11 cellular contexts compared by ENCODE assay signal in the genomic region with DNA sequence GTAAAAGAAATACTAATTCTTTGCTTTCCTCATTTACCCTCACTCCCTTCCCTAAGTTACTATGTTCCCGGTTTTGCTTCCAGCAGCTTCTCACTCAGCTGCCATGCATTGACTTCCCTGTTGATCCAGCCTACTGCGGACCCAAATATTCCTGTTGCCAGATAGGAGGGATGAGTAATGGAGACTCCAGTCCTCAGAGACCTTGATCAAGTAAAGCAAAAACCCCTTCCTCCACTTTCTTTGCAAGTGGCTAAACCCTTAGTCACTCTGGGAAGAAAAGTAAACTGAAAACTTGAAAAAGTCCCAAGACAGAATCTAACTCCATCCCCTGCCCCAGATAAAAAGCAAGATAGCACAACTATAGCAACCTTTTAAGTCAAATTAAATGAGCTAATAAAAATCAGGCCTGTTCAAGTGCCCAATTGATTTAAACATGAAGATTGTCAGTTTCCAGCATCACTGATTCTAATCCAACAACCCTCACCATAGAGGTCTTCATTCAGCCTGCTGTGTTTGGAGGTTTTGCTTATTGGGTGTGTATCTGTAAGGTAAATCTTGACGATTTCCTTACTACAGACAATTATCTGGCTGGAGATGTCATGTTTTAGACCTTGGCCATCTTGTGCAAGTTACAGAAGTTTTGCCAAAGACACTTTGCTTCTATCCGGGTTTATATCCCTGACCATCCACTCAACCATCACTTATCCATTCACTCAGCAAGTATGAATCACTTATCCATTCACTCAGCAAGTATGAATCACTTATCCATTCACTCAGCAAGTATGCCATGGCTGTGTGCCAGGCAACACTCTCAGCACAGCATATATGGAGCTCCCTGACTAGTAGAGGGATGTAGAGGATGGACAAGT. TPM values are rescaled to one million over a fixed set of nuclear protein-coding genes. Genes with fewer than 3 reads are reported as not detected.
DNase-seq lines count a peak whose midpoint lies in the region; ATAC-seq and TF ChIP-seq lines count a peak whose summit lies in the region.
"Had no signal": no experiment of that assay in that cellular context is flagged by ENCODE, and none has a peak within 500 bp of the region (broad histone marks: within the 10 kb centered on the region; RNA-seq: fewer than 3 reads in every experiment).

No MANE protein-coding gene starts in this region.

- no peaks in the 10 kb centered on the region for H3K4me1 Mint-ChIP-seq in activated naive CD4-positive, alpha-beta T cell treated with anti-CD3 and anti-CD28 coated beads for 36 hours (ENCODE audit: low read depth)
- H3K4me1 Mint-ChIP-seq: central memory CD8-positive, alpha-beta T cell had no signal

- H3K27ac ChIP-seq in tibial artery: no peak overlapping the region
- H3K27ac ChIP-seq: right lobe of liver had no signal

- ATAC-seq in SK-N-SH treated with all-trans-retinoic acid at 6 μM for 48 hours: peak; percentile 96
- no peak for ATAC-seq in GM18907 (IDR thresholded peaks at IDR 0.05; ENCODE audit: unreplicated experiment)
- no peak for ATAC-seq in GM19324 (IDR thresholded peaks at IDR 0.05; ENCODE audit: low FRiP score, unreplicated experiment)
- no peak for ATAC-seq in HG03571 (IDR thresholded peaks at IDR 0.05; ENCODE audit: unreplicated experiment)

- H3K36me3 ChIP-seq in tibial artery: no peaks in the 10 kb centered on the region
- H3K36me3 ChIP-seq: right lobe of liver had no signal

- no peak for TF ChIP-seq CTCF in tibial artery (IDR thresholded peaks at IDR 0.05)

- intact Hi-C loops in activated naive CD4-positive, alpha-beta T cell treated with anti-CD3 and anti-CD28 coated beads for 36 hours (cut with micrococcal nuclease): no loop called here
- intact Hi-C loops in tibial artery (cut with DNase I; ENCODE audit: low total_unique reads): no loop called here

- H3K4me3 Mint-ChIP-seq in activated naive CD4-positive, alpha-beta T cell treated with anti-CD3 and anti-CD28 coated beads for 36 hours: no peak overlapping the region
- H3K4me3 Mint-ChIP-seq: central memory CD8-positive, alpha-beta T cell had no signal

- DNase-seq in activated naive CD4-positive, alpha-beta T cell treated with anti-CD3 and anti-CD28 coated beads for 36 hours: peak; percentile 23
- DNase-seq in activated naive CD4-positive, alpha-beta T cell treated with Interleukin-2 at 50 U/mL for 16 hours: no peak
- DNase-seq in glomerular visceral epithelial cell (ENCODE audit: extremely low spot score) (peak; percentile 96), tibial artery (peak; percentile 84 to 86)
- DNase-seq: COR-L47 had no signal

- H3K36me3 Mint-ChIP-seq in activated naive CD4-positive, alpha-beta T cell treated with anti-CD3 and anti-CD28 coated beads for 36 hours (ENCODE audit: low read depth): no peaks in the 10 kb centered on the region

- no peak overlapping the region for H3K27ac Mint-ChIP-seq in activated naive CD4-positive, alpha-beta T cell treated with anti-CD3 and anti-CD28 coated beads for 36 hours

- H3K27me3 Mint-ChIP-seq in activated naive CD4-positive, alpha-beta T cell treated with anti-CD3 and anti-CD28 coated beads for 36 hours (ENCODE audit: low read depth): peaks cover 2% of the 10 kb centered on the region

- peaks cover 2% of the 10 kb centered on the region for H3K9me3 Mint-ChIP-seq in activated naive CD4-positive, alpha-beta T cell treated with anti-CD3 and anti-CD28 coated beads for 36 hours
- H3K9me3 Mint-ChIP-seq: central memory CD8-positive, alpha-beta T cell had no signal

- H3K27me3 ChIP-seq in tibial artery: no peaks in the 10 kb centered on the region
- H3K27me3 ChIP-seq: right lobe of liver had no signal

- peaks cover 0 to 7% (median 2%) of the 10 kb centered on the region in 4 donors for H3K4me1 ChIP-seq in tibial artery
- H3K4me1 ChIP-seq: right lobe of liver had no signal

- CTCF ChIA-PET in activated naive CD4-positive, alpha-beta T cell treated with anti-CD3 and anti-CD28 coated beads for 36 hours (lab: Charles Lee): interaction anchor here (2.1 kb wide), 1 partner anchor 38 kb away, joined by 9 read pairs; no protein-coding TSS in a partner anchor

- no peaks in the 10 kb centered on the region for H3K9me3 ChIP-seq in tibial artery
- H3K9me3 ChIP-seq: right lobe of liver had no signal

- H3K4me3 ChIP-seq in tibial artery: no peak overlapping the region
- H3K4me3 ChIP-seq: right lobe of liver had no signal

TF ChIP-seq in SK-N-SH treated with all-trans-retinoic acid at 6 μM for 48 hours, 23 proteins besides CTCF, POLR2A, EP300 and RAD21 (continues in another document):
- TF ChIP-seq ZNF565 (CRISPR knock-in tag; conservative IDR thresholded peaks at IDR 0.05; ENCODE audit: low read depth) (no peak), ZNF70 (CRISPR knock-in tag; IDR thresholded peaks at IDR 0.05) (no peak), ESRRG (CRISPR knock-in tag; IDR thresholded peaks at IDR 0.05) (no peak), TCF4 (CRISPR knock-in tag; IDR thresholded peaks at IDR 0.05; ENCODE audit: borderline replicate concordance) (no peak), SNAI2 (CRISPR knock-in tag; IDR thresholded peaks at IDR 0.05) (no peak), GLIS3 (CRISPR knock-in tag; IDR thresholded peaks at IDR 0.05) (no peak), PPARA (CRISPR knock-in tag; IDR thresholded peaks at IDR 0.05; ENCODE audit: borderline replicate concordance) (no peak), RARB (CRISPR knock-in tag; IDR thresholded peaks at IDR 0.05) (no peak), CSDC2 (CRISPR knock-in tag; IDR thresholded peaks at IDR 0.05) (peak; percentile 22; the same call in 1 of the 2 replicates), BACH2 (CRISPR knock-in tag; IDR thresholded peaks at IDR 0.05; ENCODE audit: borderline replicate concordance) (no peak), ISL1 (CRISPR knock-in tag; IDR thresholded peaks at IDR 0.05) (peak; percentile 91), OSR1 (CRISPR knock-in tag; IDR thresholded peaks at IDR 0.05) (no peak), ZFP3 (CRISPR knock-in tag; IDR thresholded peaks at IDR 0.05) (peak; percentile 32; the same call in 1 of the 2 replicates)
- TF ChIP-seq, protein P1, sequence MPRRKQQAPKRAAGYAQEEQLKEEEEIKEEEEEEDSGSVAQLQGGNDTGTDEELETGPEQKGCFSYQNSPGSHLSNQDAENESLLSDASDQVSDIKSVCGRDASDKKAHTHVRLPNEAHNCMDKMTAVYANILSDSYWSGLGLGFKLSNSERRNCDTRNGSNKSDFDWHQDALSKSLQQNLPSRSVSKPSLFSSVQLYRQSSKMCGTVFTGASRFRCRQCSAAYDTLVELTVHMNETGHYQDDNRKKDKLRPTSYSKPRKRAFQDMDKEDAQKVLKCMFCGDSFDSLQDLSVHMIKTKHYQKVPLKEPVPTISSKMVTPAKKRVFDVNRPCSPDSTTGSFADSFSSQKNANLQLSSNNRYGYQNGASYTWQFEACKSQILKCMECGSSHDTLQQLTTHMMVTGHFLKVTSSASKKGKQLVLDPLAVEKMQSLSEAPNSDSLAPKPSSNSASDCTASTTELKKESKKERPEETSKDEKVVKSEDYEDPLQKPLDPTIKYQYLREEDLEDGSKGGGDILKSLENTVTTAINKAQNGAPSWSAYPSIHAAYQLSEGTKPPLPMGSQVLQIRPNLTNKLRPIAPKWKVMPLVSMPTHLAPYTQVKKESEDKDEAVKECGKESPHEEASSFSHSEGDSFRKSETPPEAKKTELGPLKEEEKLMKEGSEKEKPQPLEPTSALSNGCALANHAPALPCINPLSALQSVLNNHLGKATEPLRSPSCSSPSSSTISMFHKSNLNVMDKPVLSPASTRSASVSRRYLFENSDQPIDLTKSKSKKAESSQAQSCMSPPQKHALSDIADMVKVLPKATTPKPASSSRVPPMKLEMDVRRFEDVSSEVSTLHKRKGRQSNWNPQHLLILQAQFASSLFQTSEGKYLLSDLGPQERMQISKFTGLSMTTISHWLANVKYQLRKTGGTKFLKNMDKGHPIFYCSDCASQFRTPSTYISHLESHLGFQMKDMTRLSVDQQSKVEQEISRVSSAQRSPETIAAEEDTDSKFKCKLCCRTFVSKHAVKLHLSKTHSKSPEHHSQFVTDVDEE (CRISPR knock-in tag; IDR thresholded peaks at IDR 0.05): no peak
- TF ChIP-seq, protein P2, sequence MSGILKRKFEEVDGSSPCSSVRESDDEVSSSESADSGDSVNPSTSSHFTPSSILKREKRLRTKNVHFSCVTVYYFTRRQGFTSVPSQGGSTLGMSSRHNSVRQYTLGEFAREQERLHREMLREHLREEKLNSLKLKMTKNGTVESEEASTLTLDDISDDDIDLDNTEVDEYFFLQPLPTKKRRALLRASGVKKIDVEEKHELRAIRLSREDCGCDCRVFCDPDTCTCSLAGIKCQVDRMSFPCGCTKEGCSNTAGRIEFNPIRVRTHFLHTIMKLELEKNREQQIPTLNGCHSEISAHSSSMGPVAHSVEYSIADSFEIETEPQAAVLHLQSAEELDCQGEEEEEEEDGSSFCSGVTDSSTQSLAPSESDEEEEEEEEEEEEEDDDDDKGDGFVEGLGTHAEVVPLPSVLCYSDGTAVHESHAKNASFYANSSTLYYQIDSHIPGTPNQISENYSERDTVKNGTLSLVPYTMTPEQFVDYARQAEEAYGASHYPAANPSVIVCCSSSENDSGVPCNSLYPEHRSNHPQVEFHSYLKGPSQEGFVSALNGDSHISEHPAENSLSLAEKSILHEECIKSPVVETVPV (CRISPR knock-in tag; IDR thresholded peaks at IDR 0.05): no peak
- TF ChIP-seq, protein P3, sequence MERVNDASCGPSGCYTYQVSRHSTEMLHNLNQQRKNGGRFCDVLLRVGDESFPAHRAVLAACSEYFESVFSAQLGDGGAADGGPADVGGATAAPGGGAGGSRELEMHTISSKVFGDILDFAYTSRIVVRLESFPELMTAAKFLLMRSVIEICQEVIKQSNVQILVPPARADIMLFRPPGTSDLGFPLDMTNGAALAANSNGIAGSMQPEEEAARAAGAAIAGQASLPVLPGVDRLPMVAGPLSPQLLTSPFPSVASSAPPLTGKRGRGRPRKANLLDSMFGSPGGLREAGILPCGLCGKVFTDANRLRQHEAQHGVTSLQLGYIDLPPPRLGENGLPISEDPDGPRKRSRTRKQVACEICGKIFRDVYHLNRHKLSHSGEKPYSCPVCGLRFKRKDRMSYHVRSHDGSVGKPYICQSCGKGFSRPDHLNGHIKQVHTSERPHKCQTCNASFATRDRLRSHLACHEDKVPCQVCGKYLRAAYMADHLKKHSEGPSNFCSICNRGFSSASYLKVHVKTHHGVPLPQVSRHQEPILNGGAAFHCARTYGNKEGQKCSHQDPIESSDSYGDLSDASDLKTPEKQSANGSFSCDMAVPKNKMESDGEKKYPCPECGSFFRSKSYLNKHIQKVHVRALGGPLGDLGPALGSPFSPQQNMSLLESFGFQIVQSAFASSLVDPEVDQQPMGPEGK (CRISPR knock-in tag; IDR thresholded peaks at IDR 0.05; ENCODE audit: borderline replicate concordance): no peak

RNA-seq across cellular contexts. Expression of a gene that starts 17.6 kb away (rescaled TPM):
- total RNA-seq in activated naive CD4-positive, alpha-beta T cell treated with anti-CD3 and anti-CD28 coated beads for 36 hours: not detected
- total RNA-seq: right lobe of liver had no signal

RNA-seq across cellular contexts. Expression of a gene that starts 42.0 kb away (rescaled TPM):
- not detected for total RNA-seq in activated naive CD4-positive, alpha-beta T cell treated with anti-CD3 and anti-CD28 coated beads for 36 hours
